Comparison of ENCODE assay signal across 1 cellular context in the genomic region with DNA sequence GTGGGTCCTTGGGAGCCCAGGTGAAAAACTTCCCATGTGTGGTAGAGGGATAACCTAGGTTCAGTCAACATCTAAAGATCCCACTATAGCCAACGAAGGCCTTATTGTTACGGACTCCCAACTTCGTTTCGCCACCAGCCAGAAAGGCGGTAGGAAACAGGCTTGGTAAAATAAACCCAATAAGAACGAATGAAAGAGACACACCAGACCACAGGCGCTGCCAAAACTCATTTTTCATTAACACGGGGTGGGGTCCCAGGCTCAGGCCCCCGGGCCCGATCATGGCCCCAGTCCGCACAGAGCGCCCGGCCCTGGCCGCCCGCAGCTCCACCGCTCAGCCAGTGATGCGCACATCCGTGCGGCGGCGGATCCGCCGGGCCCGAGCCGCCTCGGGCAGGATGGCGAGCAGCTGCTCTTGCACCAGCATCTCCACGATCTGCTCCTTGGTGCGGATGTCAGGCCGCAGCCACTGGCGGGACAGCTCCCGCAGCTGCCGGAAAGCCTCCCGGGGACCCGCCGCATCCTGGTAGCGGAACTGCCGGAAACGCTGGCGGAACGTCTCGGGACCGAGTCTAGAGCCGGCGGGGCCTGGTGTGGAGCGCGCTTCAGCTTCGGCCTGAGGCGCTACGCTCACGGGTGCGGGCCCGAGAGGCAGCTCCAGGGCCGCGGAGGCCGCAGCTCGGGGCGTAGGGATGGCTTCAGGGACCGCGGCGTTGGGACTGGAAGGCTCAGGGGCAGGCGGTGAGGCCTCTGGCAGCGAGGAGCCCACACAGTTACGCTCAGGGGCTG.
A peak's percentile ranks its signal among the peaks of the same experiment; 100 is the strongest.
TF ChIP-seq lines count a peak whose summit lies in the region.

No MANE protein-coding gene starts in this region.

TF ChIP-seq in HepG2, 621 proteins besides CTCF, POLR2A, EP300 and RAD21 (continued from another document and continues in another):
- TF ChIP-seq ZBTB2 (CRISPR knock-in tag; IDR thresholded peaks at IDR 0.05; ENCODE audit: low read depth) (no peak), KDM4B (CRISPR knock-in tag; IDR thresholded peaks at IDR 0.05) (no peak), ZNF883 (CRISPR knock-in tag; IDR thresholded peaks at IDR 0.05; ENCODE audit: not compliant biosample characterization) (no peak), ZNF543 (CRISPR knock-in tag; IDR thresholded peaks at IDR 0.05) (0 out of 2 replicates have a peak, but pooled peaks have one; percentile 21), ZSCAN25 (CRISPR knock-in tag; IDR thresholded peaks at IDR 0.05) (no peak), ZNF605 (CRISPR knock-in tag; IDR thresholded peaks at IDR 0.05) (no peak), TFDP2 (CRISPR knock-in tag; IDR thresholded peaks at IDR 0.05) (no peak; the same call in 1 of the 2 replicates), ZBTB43 (CRISPR knock-in tag; conservative IDR thresholded peaks at IDR 0.05) (peak; percentile 66; the same call in 1 of the 2 replicates), RAD51 (IDR thresholded peaks at IDR 0.05; ENCODE audit: borderline replicate concordance) (no peak), MAFK (conservative IDR thresholded peaks at IDR 0.05 in 1 of 2, IDR thresholded peaks at IDR 0.05 in 1 of 2; ENCODE audit: low read length in 2 of 2) (no peak), CEBPG (CRISPR knock-in tag; IDR thresholded peaks at IDR 0.05) (no peak), PHF21A (CRISPR knock-in tag; IDR thresholded peaks at IDR 0.05) (no peak), SP140L (CRISPR knock-in tag; IDR thresholded peaks at IDR 0.05; ENCODE audit: borderline replicate concordance) (no peak; the same call in 1 of the 2 replicates), ZNF296 (CRISPR knock-in tag; conservative IDR thresholded peaks at IDR 0.05) (no peak; the same call in 1 of the 2 replicates), MEIS1 (CRISPR knock-in tag; IDR thresholded peaks at IDR 0.05; ENCODE audit: borderline replicate concordance) (no peak; the same call in none of the 2 replicates), RNF219 (CRISPR knock-in tag; IDR thresholded peaks at IDR 0.05) (peak; percentile 72; the same call in 1 of the 2 replicates), ZFP1 (CRISPR knock-in tag; IDR thresholded peaks at IDR 0.05) (no peak), LBX2 (CRISPR knock-in tag; IDR thresholded peaks at IDR 0.05; ENCODE audit: borderline replicate concordance) (peak; percentile 61; the same call in 1 of the 2 replicates), KLF12 (CRISPR knock-in tag; IDR thresholded peaks at IDR 0.05; ENCODE audit: borderline replicate concordance) (no peak; the same call in 1 of the 2 replicates), ZNF687 (CRISPR knock-in tag; IDR thresholded peaks at IDR 0.05) (no peak), ZNF354B (CRISPR knock-in tag; IDR thresholded peaks at IDR 0.05) (no peak), TRIM24 (CRISPR knock-in tag; IDR thresholded peaks at IDR 0.05) (no peak), SCMH1 (CRISPR knock-in tag; IDR thresholded peaks at IDR 0.05; ENCODE audit: borderline replicate concordance) (no peak), ZNF556 (CRISPR knock-in tag; IDR thresholded peaks at IDR 0.05; ENCODE audit: borderline replicate concordance) (no peak), HNF1A (IDR thresholded peaks at IDR 0.05; ENCODE audit: low read depth) (no peak), HNF1A (CRISPR knock-in tag; IDR thresholded peaks at IDR 0.05; ENCODE audit: borderline replicate concordance) (no peak; the same call in 1 of the 2 replicates), ZMYM3 (CRISPR knock-in tag; IDR thresholded peaks at IDR 0.05) (no peak), CC2D1A (CRISPR knock-in tag; IDR thresholded peaks at IDR 0.05) (peak; percentile 84; the same call in 1 of the 2 replicates)
- TF ChIP-seq, protein P1, sequence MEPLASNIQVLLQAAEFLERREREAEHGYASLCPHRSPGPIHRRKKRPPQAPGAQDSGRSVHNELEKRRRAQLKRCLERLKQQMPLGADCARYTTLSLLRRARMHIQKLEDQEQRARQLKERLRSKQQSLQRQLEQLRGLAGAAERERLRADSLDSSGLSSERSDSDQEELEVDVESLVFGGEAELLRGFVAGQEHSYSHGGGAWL (CRISPR knock-in tag; IDR thresholded peaks at IDR 0.05), result peak; percentile 42
- TF ChIP-seq, protein P2, sequence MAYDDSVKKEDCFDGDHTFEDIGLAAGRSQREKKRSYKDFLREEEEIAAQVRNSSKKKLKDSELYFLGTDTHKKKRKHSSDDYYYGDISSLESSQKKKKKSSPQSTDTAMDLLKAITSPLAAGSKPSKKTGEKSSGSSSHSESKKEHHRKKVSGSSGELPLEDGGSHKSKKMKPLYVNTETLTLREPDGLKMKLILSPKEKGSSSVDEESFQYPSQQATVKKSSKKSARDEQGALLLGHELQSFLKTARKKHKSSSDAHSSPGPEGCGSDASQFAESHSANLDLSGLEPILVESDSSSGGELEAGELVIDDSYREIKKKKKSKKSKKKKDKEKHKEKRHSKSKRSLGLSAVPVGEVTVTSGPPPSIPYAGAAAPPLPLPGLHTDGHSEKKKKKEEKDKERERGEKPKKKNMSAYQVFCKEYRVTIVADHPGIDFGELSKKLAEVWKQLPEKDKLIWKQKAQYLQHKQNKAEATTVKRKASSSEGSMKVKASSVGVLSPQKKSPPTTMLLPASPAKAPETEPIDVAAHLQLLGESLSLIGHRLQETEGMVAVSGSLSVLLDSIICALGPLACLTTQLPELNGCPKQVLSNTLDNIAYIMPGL (CRISPR knock-in tag; IDR thresholded peaks at IDR 0.05; ENCODE audit: borderline replicate concordance in 1 of 2, low read depth in 1 of 2), result no peak
- TF ChIP-seq, protein P3, sequence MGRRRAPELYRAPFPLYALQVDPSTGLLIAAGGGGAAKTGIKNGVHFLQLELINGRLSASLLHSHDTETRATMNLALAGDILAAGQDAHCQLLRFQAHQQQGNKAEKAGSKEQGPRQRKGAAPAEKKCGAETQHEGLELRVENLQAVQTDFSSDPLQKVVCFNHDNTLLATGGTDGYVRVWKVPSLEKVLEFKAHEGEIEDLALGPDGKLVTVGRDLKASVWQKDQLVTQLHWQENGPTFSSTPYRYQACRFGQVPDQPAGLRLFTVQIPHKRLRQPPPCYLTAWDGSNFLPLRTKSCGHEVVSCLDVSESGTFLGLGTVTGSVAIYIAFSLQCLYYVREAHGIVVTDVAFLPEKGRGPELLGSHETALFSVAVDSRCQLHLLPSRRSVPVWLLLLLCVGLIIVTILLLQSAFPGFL (CRISPR knock-in tag; IDR thresholded peaks at IDR 0.05), result no peak
